14 cellular contexts compared by ENCODE assay signal in the genomic region with DNA sequence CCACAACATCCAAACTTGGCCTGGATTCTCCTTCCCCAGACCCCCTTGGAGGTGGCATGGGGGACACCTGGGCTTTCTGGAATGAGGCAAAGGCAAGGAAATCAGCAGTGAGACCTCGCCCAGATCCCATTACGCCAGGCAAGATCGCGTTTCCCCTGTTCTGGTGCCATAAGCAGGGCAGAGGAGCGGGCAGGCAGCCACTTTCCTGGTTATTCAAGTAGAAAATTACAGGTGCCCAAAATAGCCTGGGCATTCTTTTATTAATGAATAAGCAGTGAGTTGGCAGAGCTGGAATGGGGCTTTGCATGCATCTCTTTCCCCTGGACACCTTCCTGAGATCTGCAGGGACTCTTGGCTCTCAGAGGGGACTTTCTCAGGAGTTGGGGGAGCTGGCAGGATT. TPM values are rescaled to one million over a fixed set of nuclear protein-coding genes. Genes with fewer than 3 reads are reported as not detected.
DNase-seq lines count a peak whose midpoint lies in the region; ATAC-seq and TF ChIP-seq lines count a peak whose summit lies in the region.
"Had no signal": no experiment of that assay in that cellular context is flagged by ENCODE, and none has a peak within 500 bp of the region (broad histone marks: within the 10 kb centered on the region; RNA-seq: fewer than 3 reads in every experiment).

No MANE protein-coding gene starts in this region.

- no peaks in the 10 kb centered on the region for H3K36me3 ChIP-seq in ovary

- no peak for TF ChIP-seq POLR2A in ovary (IDR thresholded peaks at IDR 0.05)

- 90 to 99% (median 92%) methylated on average over 5 of the region's 5 CpGs for WGBS in ovary, 3 donors

- H3K27me3 ChIP-seq in ovary = no peaks in the 10 kb centered on the region

- DNase-seq in G401 (ENCODE audit: low spot score) (peak; percentile 97), NCI-H2196 (lab: John Stamatoyannopoulos, UW; ENCODE audit: unreplicated experiment) (peak; percentile 43), epithelial cell of esophagus (ENCODE audit: low read depth) (peak; percentile 36), nucleus accumbens (lab: John Stamatoyannopoulos, UW) (peak in 30 of 56 donors; percentile 6 to 70 (median 28)), dedifferentiated amniotic fluid mesenchymal stem cell (ENCODE audit: extremely low spot score) (no peak), ovary (no peak)
- no peak for DNase-seq in activated naive CD4-positive, alpha-beta T cell (lab: John Stamatoyannopoulos, UW)
- DNase-seq: activated CD4-positive, alpha-beta T cell treated with anti-CD3 and anti-CD28 coated beads, Interleukin-2, amount 50 U/mL, for 48 hours; effector CD8-positive, alpha-beta T cell; Karpas-422; naive B cell; stimulated activated CD8-positive, alpha-beta memory T cell treated with anti-CD3 and anti-CD28 coated beads, Interleukin-4, amount 100 ng/mL, for 48 hours had no signal

- no peak overlapping the region for H3K4me3 ChIP-seq in epithelial cell of esophagus (ENCODE audit: low read length)
- H3K4me3 ChIP-seq in ovary = no peak overlapping the region
- H3K4me3 ChIP-seq: GM12878 had no signal

- no peak overlapping the region for H3K27ac ChIP-seq in ovary

- H3K9me3 ChIP-seq in ovary = no peaks in the 10 kb centered on the region

- TF ChIP-seq CTCF in epithelial cell of esophagus (IDR thresholded peaks at IDR 0.05; ENCODE audit: insufficient read depth, low read depth, low read length, missing control alignments) = no peak
- TF ChIP-seq CTCF in ovary (IDR thresholded peaks at IDR 0.05) = no peak

- intact Hi-C loops in ovary (cut with DNase I) = no loop called here

- in situ Hi-C loops in G401 (cut with HindIII; ENCODE audit: low sequenced_read_pairs) = no loop called here

- H3K4me1 ChIP-seq in ovary (ENCODE audit: insufficient read depth) = no peaks in the 10 kb centered on the region

- TF ChIP-seq EP300 in ovary (IDR thresholded peaks at IDR 0.05) = no peak

- no peak for ATAC-seq in HG03439 (IDR thresholded peaks at IDR 0.05; ENCODE audit: unreplicated experiment)

RNA-seq across cellular contexts. Expression of a gene that starts 31.5 kb away (rescaled TPM):
- not detected in 2 replicates for total RNA-seq in G401 (2014; rRNA removed; shearing (Covaris generic))
- 10 to 100 TPM in 5 of 7 donors, 1 to 10 TPM in 2; 2.7 to 47.3 (median 14.4) TPM for total RNA-seq in ovary
- 10 to 100 TPM; 14.0 to 19.9 TPM for polyA plus RNA-seq in ovary
- total RNA-seq: GM12878 had no signal
- polyA plus RNA-seq: GM12878 had no signal

RNA-seq across cellular contexts. Expression of a gene that starts 57.9 kb away (rescaled TPM):
- not detected in 2 replicates for total RNA-seq in G401 (2014; rRNA removed; shearing (Covaris generic))
- total RNA-seq in ovary = 1 to 10 TPM in 1 of 7 donors, under 1 TPM in 1, not detected in 5; 0.36 to 6.3 TPM
- polyA plus RNA-seq in ovary = not detected
- total RNA-seq: GM12878 had no signal

Comparison
In these comparisons a context has a peak if more than half of its experiments do, and no peak if none do; other contexts are left out.
1. DNase-seq: peak in G401 (single experiment), NCI-H2196 (single experiment), epithelial cell of esophagus (single experiment) and nucleus accumbens (30 of 56); none in activated naive CD4-positive, alpha-beta T cell (0 of 4), dedifferentiated amniotic fluid mesenchymal stem cell (single experiment) and ovary (0 of 5).